ENCODE assay signal across 1 cellular context in the genomic region with DNA sequence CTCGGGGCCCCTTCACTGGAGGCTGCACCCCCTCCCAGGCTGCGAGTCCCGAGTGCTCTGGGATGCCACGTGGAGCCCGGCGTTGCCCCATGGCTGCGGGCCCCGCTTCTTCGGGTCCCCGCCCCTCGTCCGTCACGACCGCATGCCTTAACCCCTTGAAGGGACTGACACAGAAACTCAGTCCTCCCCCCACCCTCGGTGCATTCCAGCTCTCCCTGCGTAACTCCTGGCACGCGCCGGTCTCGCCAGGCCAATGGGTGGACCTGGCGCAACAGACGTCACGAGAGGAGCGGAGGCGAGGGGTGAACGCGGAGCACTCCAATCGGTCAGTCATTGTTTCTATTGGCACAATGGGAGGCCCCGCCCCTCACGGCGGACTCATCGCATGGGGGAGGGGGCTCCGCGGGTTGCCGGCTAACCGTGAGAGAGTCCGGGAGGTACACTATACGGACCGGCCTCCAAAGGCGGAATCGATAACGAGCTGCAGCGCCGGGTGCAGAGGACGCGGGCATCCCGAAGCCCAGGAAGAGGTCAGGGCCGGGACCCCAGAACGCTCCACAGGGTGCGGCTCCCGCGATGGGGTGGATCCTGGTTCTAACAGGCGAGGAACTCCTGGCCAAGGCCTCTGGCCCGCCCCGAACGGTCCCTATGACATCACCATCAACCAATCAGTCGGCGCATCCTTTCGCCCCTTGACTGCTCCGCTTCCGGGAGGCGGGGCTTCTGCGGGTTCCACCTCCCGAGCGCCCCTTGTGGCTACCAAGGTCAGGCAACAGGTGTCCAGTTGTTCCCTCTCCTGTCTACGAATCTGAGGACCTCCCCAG.
TF ChIP-seq lines count a peak whose summit lies in the region.

No MANE protein-coding gene starts in this region.

TF ChIP-seq in WTC11, 78 proteins besides CTCF, POLR2A, EP300 and RAD21 (continued from another document and continues in another):
- TF ChIP-seq, protein P1, sequence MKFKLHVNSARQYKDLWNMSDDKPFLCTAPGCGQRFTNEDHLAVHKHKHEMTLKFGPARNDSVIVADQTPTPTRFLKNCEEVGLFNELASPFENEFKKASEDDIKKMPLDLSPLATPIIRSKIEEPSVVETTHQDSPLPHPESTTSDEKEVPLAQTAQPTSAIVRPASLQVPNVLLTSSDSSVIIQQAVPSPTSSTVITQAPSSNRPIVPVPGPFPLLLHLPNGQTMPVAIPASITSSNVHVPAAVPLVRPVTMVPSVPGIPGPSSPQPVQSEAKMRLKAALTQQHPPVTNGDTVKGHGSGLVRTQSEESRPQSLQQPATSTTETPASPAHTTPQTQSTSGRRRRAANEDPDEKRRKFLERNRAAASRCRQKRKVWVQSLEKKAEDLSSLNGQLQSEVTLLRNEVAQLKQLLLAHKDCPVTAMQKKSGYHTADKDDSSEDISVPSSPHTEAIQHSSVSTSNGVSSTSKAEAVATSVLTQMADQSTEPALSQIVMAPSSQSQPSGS (CRISPR knock-in tag; IDR thresholded peaks at IDR 0.05; ENCODE audit: borderline replicate concordance, low read depth) = peak; percentile 84; the same call in 1 of the 2 replicates
- TF ChIP-seq, protein P2, sequence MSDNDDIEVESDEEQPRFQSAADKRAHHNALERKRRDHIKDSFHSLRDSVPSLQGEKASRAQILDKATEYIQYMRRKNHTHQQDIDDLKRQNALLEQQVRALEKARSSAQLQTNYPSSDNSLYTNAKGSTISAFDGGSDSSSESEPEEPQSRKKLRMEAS (CRISPR knock-in tag; IDR thresholded peaks at IDR 0.05) = peak; percentile 98
- TF ChIP-seq ZBTB21 (CRISPR knock-in tag; IDR thresholded peaks at IDR 0.05; ENCODE audit: borderline replicate concordance) (peak; percentile 96), ZNF671 (CRISPR knock-in tag; IDR thresholded peaks at IDR 0.05) (peak; percentile 21; the same call in 1 of the 2 replicates), MYBL2 (CRISPR knock-in tag; IDR thresholded peaks at IDR 0.05) (peak; percentile 97; the same call in 1 of the 2 replicates), IRF2 (CRISPR knock-in tag; IDR thresholded peaks at IDR 0.05; ENCODE audit: borderline replicate concordance, low read depth) (peak; percentile 73; the same call in 1 of the 2 replicates), ZNF416 (CRISPR knock-in tag; IDR thresholded peaks at IDR 0.05) (0 out of 2 replicates have a peak, but pooled peaks have one; percentile 11), ELF4 (CRISPR knock-in tag; IDR thresholded peaks at IDR 0.05; ENCODE audit: low read depth) (no peak), ETV6 (CRISPR knock-in tag; IDR thresholded peaks at IDR 0.05) (peak; percentile 96), STAT6 (CRISPR knock-in tag; conservative IDR thresholded peaks at IDR 0.05; ENCODE audit: low read depth) (0 out of 2 replicates have a peak, but pooled peaks have one; percentile 48), ESRRA (CRISPR knock-in tag; IDR thresholded peaks at IDR 0.05; ENCODE audit: borderline replicate concordance) (0 out of 2 replicates have a peak, but pooled peaks have one; percentile 67), NFE2L1 (CRISPR knock-in tag; IDR thresholded peaks at IDR 0.05) (peak; percentile 93), NR3C1 (CRISPR knock-in tag; conservative IDR thresholded peaks at IDR 0.05; ENCODE audit: low read depth) (no peak), FOXJ3 (CRISPR knock-in tag; IDR thresholded peaks at IDR 0.05; ENCODE audit: borderline replicate concordance) (no peak), TEAD4 (CRISPR knock-in tag; IDR thresholded peaks at IDR 0.05) (peak; percentile 85), SMAD3 (CRISPR knock-in tag; IDR thresholded peaks at IDR 0.05; ENCODE audit: borderline replicate concordance) (peak; percentile 91; the same call in 1 of the 2 replicates), ATF1 (CRISPR knock-in tag; IDR thresholded peaks at IDR 0.05) (0 out of 2 replicates have a peak, but pooled peaks have one; percentile 61), ZNF232 (CRISPR knock-in tag; IDR thresholded peaks at IDR 0.05) (peak; percentile 92), NFATC4 (CRISPR knock-in tag; IDR thresholded peaks at IDR 0.05) (no peak), ZNF263 (CRISPR knock-in tag; IDR thresholded peaks at IDR 0.05; ENCODE audit: low read depth) (peak; percentile 69; the same call in 1 of the 2 replicates), JUN (CRISPR knock-in tag; IDR thresholded peaks at IDR 0.05) (peak; percentile 36; the same call in 1 of the 2 replicates), ZNF532 (CRISPR knock-in tag; IDR thresholded peaks at IDR 0.05; ENCODE audit: borderline replicate concordance) (peak; percentile 87), TEAD1 (CRISPR knock-in tag; IDR thresholded peaks at IDR 0.05) (peak; percentile 99), ARID4B (CRISPR knock-in tag; IDR thresholded peaks at IDR 0.05; ENCODE audit: borderline replicate concordance) (peak; percentile 38; the same call in 1 of the 2 replicates), GABPB1 (CRISPR knock-in tag; IDR thresholded peaks at IDR 0.05) (peak; percentile 8; the same call in 1 of the 2 replicates)
- TF ChIP-seq, protein P3, sequence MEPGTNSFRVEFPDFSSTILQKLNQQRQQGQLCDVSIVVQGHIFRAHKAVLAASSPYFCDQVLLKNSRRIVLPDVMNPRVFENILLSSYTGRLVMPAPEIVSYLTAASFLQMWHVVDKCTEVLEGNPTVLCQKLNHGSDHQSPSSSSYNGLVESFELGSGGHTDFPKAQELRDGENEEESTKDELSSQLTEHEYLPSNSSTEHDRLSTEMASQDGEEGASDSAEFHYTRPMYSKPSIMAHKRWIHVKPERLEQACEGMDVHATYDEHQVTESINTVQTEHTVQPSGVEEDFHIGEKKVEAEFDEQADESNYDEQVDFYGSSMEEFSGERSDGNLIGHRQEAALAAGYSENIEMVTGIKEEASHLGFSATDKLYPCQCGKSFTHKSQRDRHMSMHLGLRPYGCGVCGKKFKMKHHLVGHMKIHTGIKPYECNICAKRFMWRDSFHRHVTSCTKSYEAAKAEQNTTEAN (CRISPR knock-in tag; IDR thresholded peaks at IDR 0.05) = peak; percentile 98
- TF ChIP-seq, protein P4, sequence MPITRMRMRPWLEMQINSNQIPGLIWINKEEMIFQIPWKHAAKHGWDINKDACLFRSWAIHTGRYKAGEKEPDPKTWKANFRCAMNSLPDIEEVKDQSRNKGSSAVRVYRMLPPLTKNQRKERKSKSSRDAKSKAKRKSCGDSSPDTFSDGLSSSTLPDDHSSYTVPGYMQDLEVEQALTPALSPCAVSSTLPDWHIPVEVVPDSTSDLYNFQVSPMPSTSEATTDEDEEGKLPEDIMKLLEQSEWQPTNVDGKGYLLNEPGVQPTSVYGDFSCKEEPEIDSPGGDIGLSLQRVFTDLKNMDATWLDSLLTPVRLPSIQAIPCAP (CRISPR knock-in tag; IDR thresholded peaks at IDR 0.05) = peak; percentile 67; the same call in 1 of the 2 replicates
- TF ChIP-seq, protein P5, sequence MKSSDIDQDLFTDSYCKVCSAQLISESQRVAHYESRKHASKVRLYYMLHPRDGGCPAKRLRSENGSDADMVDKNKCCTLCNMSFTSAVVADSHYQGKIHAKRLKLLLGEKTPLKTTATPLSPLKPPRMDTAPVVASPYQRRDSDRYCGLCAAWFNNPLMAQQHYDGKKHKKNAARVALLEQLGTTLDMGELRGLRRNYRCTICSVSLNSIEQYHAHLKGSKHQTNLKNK (CRISPR knock-in tag; IDR thresholded peaks at IDR 0.05) = no peak; the same call in 1 of the 2 replicates
- TF ChIP-seq, protein P6, sequence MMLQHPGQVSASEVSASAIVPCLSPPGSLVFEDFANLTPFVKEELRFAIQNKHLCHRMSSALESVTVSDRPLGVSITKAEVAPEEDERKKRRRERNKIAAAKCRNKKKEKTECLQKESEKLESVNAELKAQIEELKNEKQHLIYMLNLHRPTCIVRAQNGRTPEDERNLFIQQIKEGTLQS (CRISPR knock-in tag; conservative IDR thresholded peaks at IDR 0.05) = peak; percentile 83
- TF ChIP-seq, protein P7, sequence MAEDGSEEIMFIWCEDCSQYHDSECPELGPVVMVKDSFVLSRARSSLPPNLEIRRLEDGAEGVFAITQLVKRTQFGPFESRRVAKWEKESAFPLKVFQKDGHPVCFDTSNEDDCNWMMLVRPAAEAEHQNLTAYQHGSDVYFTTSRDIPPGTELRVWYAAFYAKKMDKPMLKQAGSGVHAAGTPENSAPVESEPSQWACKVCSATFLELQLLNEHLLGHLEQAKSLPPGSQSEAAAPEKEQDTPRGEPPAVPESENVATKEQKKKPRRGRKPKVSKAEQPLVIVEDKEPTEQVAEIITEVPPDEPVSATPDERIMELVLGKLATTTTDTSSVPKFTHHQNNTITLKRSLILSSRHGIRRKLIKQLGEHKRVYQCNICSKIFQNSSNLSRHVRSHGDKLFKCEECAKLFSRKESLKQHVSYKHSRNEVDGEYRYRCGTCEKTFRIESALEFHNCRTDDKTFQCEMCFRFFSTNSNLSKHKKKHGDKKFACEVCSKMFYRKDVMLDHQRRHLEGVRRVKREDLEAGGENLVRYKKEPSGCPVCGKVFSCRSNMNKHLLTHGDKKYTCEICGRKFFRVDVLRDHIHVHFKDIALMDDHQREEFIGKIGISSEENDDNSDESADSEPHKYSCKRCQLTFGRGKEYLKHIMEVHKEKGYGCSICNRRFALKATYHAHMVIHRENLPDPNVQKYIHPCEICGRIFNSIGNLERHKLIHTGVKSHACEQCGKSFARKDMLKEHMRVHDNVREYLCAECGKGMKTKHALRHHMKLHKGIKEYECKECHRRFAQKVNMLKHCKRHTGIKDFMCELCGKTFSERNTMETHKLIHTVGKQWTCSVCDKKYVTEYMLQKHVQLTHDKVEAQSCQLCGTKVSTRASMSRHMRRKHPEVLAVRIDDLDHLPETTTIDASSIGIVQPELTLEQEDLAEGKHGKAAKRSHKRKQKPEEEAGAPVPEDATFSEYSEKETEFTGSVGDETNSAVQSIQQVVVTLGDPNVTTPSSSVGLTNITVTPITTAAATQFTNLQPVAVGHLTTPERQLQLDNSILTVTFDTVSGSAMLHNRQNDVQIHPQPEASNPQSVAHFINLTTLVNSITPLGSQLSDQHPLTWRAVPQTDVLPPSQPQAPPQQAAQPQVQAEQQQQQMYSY (CRISPR knock-in tag; IDR thresholded peaks at IDR 0.05) = no peak; the same call in none of the 2 replicates
